ENCODE assay signal across 8 cellular contexts in the genomic region with DNA sequence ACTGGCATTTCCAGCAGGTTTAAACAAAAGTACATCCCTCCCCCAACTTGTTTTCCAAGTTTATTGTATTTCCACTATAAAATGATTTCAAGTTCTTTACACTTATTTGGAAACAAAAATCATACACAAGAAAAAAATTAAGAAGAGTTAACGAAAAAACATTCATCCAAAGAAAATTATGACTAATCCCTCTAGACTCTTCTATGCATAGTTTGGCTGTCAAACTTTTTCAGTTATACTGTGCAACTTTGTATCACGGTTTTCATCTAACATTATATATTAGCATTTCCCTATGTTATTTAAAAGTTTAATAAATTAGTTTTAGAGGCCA. TPM values are rescaled to one million over a fixed set of nuclear protein-coding genes. Genes with fewer than 3 reads are reported as not detected.
DNase-seq lines count a peak whose midpoint lies in the region; FAIRE-seq and TF ChIP-seq lines count a peak whose summit lies in the region.

No MANE protein-coding gene starts in this region.

- no peak for TF ChIP-seq CTCF in MM.1S (IDR thresholded peaks at IDR 0.05; ENCODE audit: low read length)
- TF ChIP-seq CTCF in neural progenitor cell (IDR thresholded peaks at IDR 0.05), result no peak

- H3K4me3 Mint-ChIP-seq in neural progenitor cell, result peak overlapping the region; percentile 94

- H2AFZ ChIP-seq in MM.1S (ENCODE audit: low read length), result peak overlapping the region; percentile 98
- H2AFZ ChIP-seq in neural progenitor cell (replicated peaks), result peak overlapping the region; percentile 90

- no peaks in the 10 kb centered on the region for H3K36me3 ChIP-seq in BLaER1
- H3K36me3 ChIP-seq in MM.1S (replicated peaks; ENCODE audit: insufficient read depth, low read length), result no peaks in the 10 kb centered on the region
- no peaks in the 10 kb centered on the region for H3K36me3 ChIP-seq in duodenal mucosa (ENCODE audit: control insufficient read depth in 1 of 2, insufficient read depth in 2 of 2, low read length in 2 of 2)
- no peaks in the 10 kb centered on the region for H3K36me3 ChIP-seq in neural progenitor cell

- no peak for FAIRE-seq in RCC 7860 (lab: Jason Lieb, UNC)
- no peak for FAIRE-seq in urothelium cell line (lab: Jason Lieb, UNC)

- H3K4me1 Mint-ChIP-seq in neural progenitor cell, result peaks cover 18% of the 10 kb centered on the region

- peak overlapping the region; percentile 86 for H3K4me3 ChIP-seq in BLaER1
- H3K4me3 ChIP-seq in MM.1S (ENCODE audit: low read length), result peak overlapping the region; percentile 93
- H3K4me3 ChIP-seq in duodenal mucosa (ENCODE audit: low read depth in 1 of 2, low read length in 2 of 2), result peak overlapping the region; percentile 79 to 85
- H3K4me3 ChIP-seq in neural progenitor cell, result peak overlapping the region; percentile 72

- H3K27ac ChIP-seq in BLaER1 (peak overlapping the region; percentile 73; the same call in 1 of the 2 replicates), MM.1S (ENCODE audit: low read length) (no peak overlapping the region), duodenal mucosa (ENCODE audit: low read depth, low read length) (no peak overlapping the region), neural progenitor cell (no peak overlapping the region)

- peak overlapping the region; percentile 86 for H3K9ac ChIP-seq in BLaER1
- peak overlapping the region; percentile 69; the same call in 1 of the 2 replicates for H3K9ac ChIP-seq in MM.1S (ENCODE audit: low read length)
- H3K9ac ChIP-seq in duodenal mucosa (ENCODE audit: low read depth in 1 of 2, low read length in 2 of 2), result peak overlapping the region; percentile 65 to 74
- peak overlapping the region; percentile 72 for H3K9ac ChIP-seq in neural progenitor cell

- H3K4me2 ChIP-seq in BLaER1 (peak overlapping the region; percentile 82), MM.1S (ENCODE audit: low read depth, low read length) (peak overlapping the region; percentile 63), neural progenitor cell (peak overlapping the region; percentile 83)

- H3K27me3 Mint-ChIP-seq in neural progenitor cell (ENCODE audit: insufficient read depth, low read depth), result peaks cover 3% of the 10 kb centered on the region

- DNase-seq in MM.1S (no peak), neural progenitor cell (ENCODE audit: low spot score) (no peak), RCC 7860 (ENCODE audit: low spot score) (no peak), urothelium cell line (ENCODE audit: low spot score) (no peak), NCI-H526 treated with DMSO at 0.1 percent for 48 hours (lab: John Stamatoyannopoulos, UW) (no peak), DMS53 treated with DMSO at 0.1 percent for 48 hours (lab: John Stamatoyannopoulos, UW; ENCODE audit: unreplicated experiment) (no peak)

- no peaks in the 10 kb centered on the region for H3K9me3 ChIP-seq in BLaER1
- H3K9me3 ChIP-seq in MM.1S (replicated peaks; ENCODE audit: insufficient read depth, low read length), result no peaks in the 10 kb centered on the region
- H3K9me3 ChIP-seq in duodenal mucosa (ENCODE audit: control insufficient read depth in 1 of 2, low read length in 2 of 2), result no peaks in the 10 kb centered on the region
- H3K9me3 ChIP-seq in neural progenitor cell (ENCODE audit: low read depth), result no peaks in the 10 kb centered on the region

- H3K9me2 ChIP-seq in MM.1S (replicated peaks; ENCODE audit: insufficient read depth, low read length), result no peaks in the 10 kb centered on the region

- H4K20me1 ChIP-seq in BLaER1 (peaks cover 10% of the 10 kb centered on the region; the same call in 1 of the 2 replicates), MM.1S (ENCODE audit: insufficient read depth, low read length) (no peaks in the 10 kb centered on the region), neural progenitor cell (ENCODE audit: low read depth) (no peaks in the 10 kb centered on the region)

- no peak overlapping the region for H3K27ac Mint-ChIP-seq in neural progenitor cell

- peaks cover 11% of the 10 kb centered on the region for H3K79me2 ChIP-seq in MM.1S (ENCODE audit: low read length)
- H3K79me2 ChIP-seq in neural progenitor cell (ENCODE audit: low read depth), result peaks cover 42% of the 10 kb centered on the region

- H3K27me3 ChIP-seq in BLaER1, result peaks cover 40% of the 10 kb centered on the region
- peaks cover 13% of the 10 kb centered on the region; the same call in 1 of the 2 replicates for H3K27me3 ChIP-seq in MM.1S (replicated peaks; ENCODE audit: insufficient read depth, low read length)
- H3K27me3 ChIP-seq in duodenal mucosa (ENCODE audit: control insufficient read depth in 1 of 2, insufficient read depth in 2 of 2, low read length in 2 of 2), result peaks cover 0 to 3% of the 10 kb centered on the region in 2 donors
- peaks cover 4% of the 10 kb centered on the region for H3K27me3 ChIP-seq in neural progenitor cell

- H3K36me3 Mint-ChIP-seq in neural progenitor cell, result peaks cover 3% of the 10 kb centered on the region

- H3K4me1 ChIP-seq in BLaER1 (peaks cover 37% of the 10 kb centered on the region), MM.1S (ENCODE audit: low read length) (peaks cover 11% of the 10 kb centered on the region), duodenal mucosa (ENCODE audit: control insufficient read depth in 1 of 2, insufficient read depth in 2 of 2, low read length in 2 of 2) (peaks cover 14 to 15% of the 10 kb centered on the region in 2 donors), neural progenitor cell (peaks cover 9% of the 10 kb centered on the region)

- H3F3A ChIP-seq in MM.1S (ENCODE audit: insufficient read depth, low read length) (peaks cover 5% of the 10 kb centered on the region; the same call in 1 of the 2 replicates), neural progenitor cell (ENCODE audit: low read depth) (peaks cover 30% of the 10 kb centered on the region)

- no peaks in the 10 kb centered on the region for H3K9me3 Mint-ChIP-seq in neural progenitor cell

RNA-seq across cellular contexts. Expression of gene WDCP, which starts 0.6 kb away (rescaled TPM):
- total RNA-seq in neural progenitor cell (ENCODE audit: low replicate concordance), result 21.6 and 25.9 TPM in 2 replicates

RNA-seq across cellular contexts. Expression of gene FKBP1B, which starts 3.0 kb away (rescaled TPM):
- 46.0 and 58.6 TPM in 2 replicates for total RNA-seq in neural progenitor cell (ENCODE audit: low replicate concordance)

RNA-seq across cellular contexts. Expression of gene SF3B6, which starts 29.6 kb away (rescaled TPM):
- 186 and 329 TPM in 2 replicates for total RNA-seq in neural progenitor cell (ENCODE audit: low replicate concordance)

RNA-seq across cellular contexts. Expression of gene MFSD2B, which starts 36.7 kb away (rescaled TPM):
- 0.40 TPM in 1 of 2 replicates, not detected in the other for total RNA-seq in neural progenitor cell (ENCODE audit: low replicate concordance)

RNA-seq across cellular contexts. Expression of gene TP53I3, which starts 38.1 kb away (rescaled TPM):
- total RNA-seq in neural progenitor cell (ENCODE audit: low replicate concordance), result 25.8 and 36.5 TPM in 2 replicates
